In genomic region chr2:181766129-181766528, GRCh38 we compare ENCODE assay signal across 27 cellular contexts.
"Had no signal": no experiment of that assay in that cellular context is flagged by ENCODE, and none has a peak within 500 bp of the region (broad histone marks: within the 10 kb centered on the region; RNA-seq: fewer than 3 reads in every experiment).

No MANE protein-coding gene starts in this region.

- H3K27me3 Mint-ChIP-seq: activated naive CD4-positive, alpha-beta T cell treated with anti-CD3 and anti-CD28 coated beads, Interleukin-2, amount 50 U/mL, for 24 hours; activated naive CD8-positive, alpha-beta T cell treated with anti-CD3 and anti-CD28 coated beads for 36 hours had no signal

- H3K9me3 ChIP-seq: adrenal gland, body of pancreas, esophagus squamous epithelium had no signal

- H3K4me1 Mint-ChIP-seq: activated CD8-positive, alpha-beta memory T cell treated with anti-CD3 and anti-CD28 coated beads, Interleukin-2, amount 10 ng/mL, durations not matched to agents 7 days and 5 days; activated naive CD4-positive, alpha-beta T cell treated with anti-CD3 and anti-CD28 coated beads, Interleukin-2, amount 50 U/mL, for 24 hours; activated naive CD8-positive, alpha-beta T cell treated with anti-CD3 and anti-CD28 coated beads for 36 hours; activated naive CD8-positive, alpha-beta T cell treated with anti-CD3 and anti-CD28 coated beads, Interleukin-2, amount 50 U/mL, for 24 hours had no signal

- ATAC-seq: activated CD8-positive, alpha-beta memory T cell treated with anti-CD3 and anti-CD28 coated beads, Interleukin-2, amount 10 ng/mL, durations not matched to agents 7 days and 5 days; activated CD8-positive, alpha-beta T cell treated with anti-CD3 and anti-CD28 coated beads, Interleukin-2, amount 10 ng/mL, durations not matched to agents 7 days and 5 days; activated naive CD8-positive, alpha-beta T cell treated with anti-CD3 and anti-CD28 coated beads, Interleukin-2, amount 50 U/mL, for 24 hours; body of pancreas; effector memory CD8-positive, alpha-beta T cell had no signal

- H3K4me1 ChIP-seq: body of pancreas, esophagus squamous epithelium had no signal

- H3K36me3 ChIP-seq: adrenal gland, esophagus squamous epithelium had no signal

- H3K27ac Mint-ChIP-seq: activated CD4-positive, alpha-beta memory T cell treated with anti-CD3 and anti-CD28 coated beads for 36 hours; activated CD8-positive, alpha-beta memory T cell treated with anti-CD3 and anti-CD28 coated beads, Interleukin-2, amount 10 ng/mL, durations not matched to agents 7 days and 5 days; activated CD8-positive, alpha-beta T cell treated with anti-CD3 and anti-CD28 coated beads, Interleukin-2, amount 10 ng/mL, durations not matched to agents 7 days and 5 days; activated naive CD4-positive, alpha-beta T cell treated with anti-CD3 and anti-CD28 coated beads for 36 hours; activated naive CD4-positive, alpha-beta T cell treated with anti-CD3 and anti-CD28 coated beads, Interleukin-2, amount 50 U/mL, for 24 hours; activated naive CD8-positive, alpha-beta T cell treated with anti-CD3 and anti-CD28 coated beads for 36 hours; activated naive CD8-positive, alpha-beta T cell treated with anti-CD3 and anti-CD28 coated beads, Interleukin-2, amount 50 U/mL, for 24 hours; activated T-helper 1 cell treated with anti-CD3 and anti-CD28 coated beads, Interleukin-12 subunit alpha, Interleukin-12 subunit beta, Interleukin-2, Interleukin-4 antibody, amounts not matched to agents 30 ng/mL and 10 ng/mL and 1 ng/mL, durations not matched to agents 14 hours and 24 hours and 36 hours; activated T-helper 2 cell treated with anti-CD3 and anti-CD28 coated beads, Interferon-gamma antibody, Interleukin-2, Interleukin-4, amounts not matched to agents 10 μg/mL and 5 μg/mL and 100 μg/mL, durations not matched to agents 14 hours and 24 hours and 36 hours; effector memory CD8-positive, alpha-beta T cell had no signal

- H3K36me3 Mint-ChIP-seq: activated CD4-positive, alpha-beta memory T cell treated with anti-CD3 and anti-CD28 coated beads for 36 hours; activated CD8-positive, alpha-beta memory T cell treated with anti-CD3 and anti-CD28 coated beads, Interleukin-2, amount 10 ng/mL, durations not matched to agents 7 days and 5 days; activated naive CD4-positive, alpha-beta T cell treated with anti-CD3 and anti-CD28 coated beads, Interleukin-2, amount 50 U/mL, for 24 hours; activated naive CD8-positive, alpha-beta T cell treated with anti-CD3 and anti-CD28 coated beads for 36 hours had no signal

- H3K9me3 Mint-ChIP-seq: activated CD4-positive, alpha-beta memory T cell treated with anti-CD3 and anti-CD28 coated beads for 36 hours; activated naive CD4-positive, alpha-beta T cell treated with anti-CD3 and anti-CD28 coated beads for 36 hours; activated naive CD4-positive, alpha-beta T cell treated with anti-CD3 and anti-CD28 coated beads, Interleukin-2, amount 50 U/mL, for 24 hours; activated naive CD8-positive, alpha-beta T cell treated with anti-CD3 and anti-CD28 coated beads for 36 hours; activated naive CD8-positive, alpha-beta T cell treated with anti-CD3 and anti-CD28 coated beads, Interleukin-2, amount 50 U/mL, for 24 hours; activated T-helper 1 cell treated with anti-CD3 and anti-CD28 coated beads, Interleukin-12 subunit alpha, Interleukin-12 subunit beta, Interleukin-2, Interleukin-4 antibody, amounts not matched to agents 30 ng/mL and 10 ng/mL and 1 ng/mL, durations not matched to agents 14 hours and 24 hours and 36 hours; activated T-helper 2 cell treated with anti-CD3 and anti-CD28 coated beads, Interferon-gamma antibody, Interleukin-2, Interleukin-4, amounts not matched to agents 10 μg/mL and 5 μg/mL and 100 μg/mL, durations not matched to agents 14 hours and 24 hours and 36 hours; effector memory CD8-positive, alpha-beta T cell had no signal

- H3K27ac ChIP-seq: adrenal gland, body of pancreas, esophagus squamous epithelium had no signal

- H3K4me3 ChIP-seq: adrenal gland, body of pancreas, esophagus squamous epithelium had no signal

- H3K4me3 Mint-ChIP-seq: activated CD4-positive, alpha-beta memory T cell treated with anti-CD3 and anti-CD28 coated beads for 36 hours; activated CD8-positive, alpha-beta memory T cell treated with anti-CD3 and anti-CD28 coated beads, Interleukin-2, amount 10 ng/mL, durations not matched to agents 7 days and 5 days; activated CD8-positive, alpha-beta T cell treated with anti-CD3 and anti-CD28 coated beads, Interleukin-2, amount 10 ng/mL, durations not matched to agents 7 days and 5 days; activated naive CD4-positive, alpha-beta T cell treated with anti-CD3 and anti-CD28 coated beads for 36 hours; activated naive CD4-positive, alpha-beta T cell treated with anti-CD3 and anti-CD28 coated beads, Interleukin-2, amount 50 U/mL, for 24 hours; activated naive CD8-positive, alpha-beta T cell treated with anti-CD3 and anti-CD28 coated beads for 36 hours; activated naive CD8-positive, alpha-beta T cell treated with anti-CD3 and anti-CD28 coated beads, Interleukin-2, amount 50 U/mL, for 24 hours; activated T-helper 1 cell treated with anti-CD3 and anti-CD28 coated beads, Interleukin-12 subunit alpha, Interleukin-12 subunit beta, Interleukin-2, Interleukin-4 antibody, amounts not matched to agents 30 ng/mL and 10 ng/mL and 1 ng/mL, durations not matched to agents 14 hours and 24 hours and 36 hours; effector memory CD8-positive, alpha-beta T cell had no signal

- DNase-seq: activated CD4-positive, alpha-beta memory T cell treated with anti-CD3 and anti-CD28 coated beads for 36 hours; activated CD4-positive, alpha-beta T cell treated with anti-CD3 and anti-CD28 coated beads for 1 hour; activated CD4-positive, alpha-beta T cell treated with anti-CD3 and anti-CD28 coated beads for 48 hours; activated CD8-positive, alpha-beta memory T cell treated with anti-CD3 and anti-CD28 coated beads, Interleukin-2, amount 10 ng/mL, durations not matched to agents 7 days and 5 days; activated CD8-positive, alpha-beta memory T cell treated with anti-CD3 and anti-CD28 coated beads, Interleukin-2, amount 50 U/mL, for 4 hours; activated CD8-positive, alpha-beta T cell treated with anti-CD3 and anti-CD28 coated beads, Interleukin-2, amount 10 ng/mL, durations not matched to agents 7 days and 5 days; activated effector memory CD4-positive, alpha-beta T cell treated with anti-CD3 and anti-CD28 coated beads, Interleukin-2, amount 50 U/mL, for 16 hours; activated naive CD4-positive, alpha-beta T cell treated with anti-CD3 and anti-CD28 coated beads for 36 hours; activated naive CD8-positive, alpha-beta T cell treated with anti-CD3 and anti-CD28 coated beads for 36 hours; activated naive CD8-positive, alpha-beta T cell treated with anti-CD3 and anti-CD28 coated beads, Interleukin-2, amount 50 U/mL, for 24 hours; activated T-cell treated with anti-CD3 and anti-CD28 coated beads, Interleukin-2, amount 50 U/mL, for 1 hour; activated T-cell treated with anti-CD3 and anti-CD28 coated beads, Interleukin-2, amount 50 U/mL, for 48 hours; adrenal gland; amygdala; aorta; body of pancreas; caudate nucleus; cortex of kidney; dermis blood vessel endothelial cell; effector CD4-positive, alpha-beta T cell; effector memory CD8-positive, alpha-beta T cell; esophagus squamous epithelium; head of caudate nucleus; T-helper 2 cell had no signal

- H3K27me3 ChIP-seq: adrenal gland, body of pancreas, esophagus squamous epithelium had no signal
